Comparison of ENCODE assay signal across 19 cellular contexts in the genomic region with DNA sequence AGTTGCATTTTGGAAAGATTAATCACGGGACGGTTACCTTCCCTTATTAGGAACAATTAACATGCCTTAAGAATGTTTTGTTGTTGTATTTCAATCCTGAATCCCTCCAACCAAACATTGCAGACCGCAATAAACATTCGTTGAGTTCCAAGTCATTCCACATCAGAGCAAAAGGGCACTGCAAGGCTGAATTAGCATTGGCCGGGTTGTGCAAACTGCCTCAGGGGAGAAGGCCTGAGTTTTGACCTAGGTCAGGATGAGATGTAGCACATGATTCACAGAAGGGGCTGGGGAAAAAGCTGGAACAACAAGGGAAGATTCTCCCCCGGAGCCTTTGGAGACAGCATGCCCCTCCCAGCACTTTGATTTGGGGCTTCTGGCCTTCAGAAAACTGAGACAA.
A peak's percentile ranks its signal among the peaks of the same experiment; 100 is the strongest.
DNase-seq lines count a peak whose midpoint lies in the region; ATAC-seq, FAIRE-seq and TF ChIP-seq lines count a peak whose summit lies in the region.
"Had no signal": no experiment of that assay in that cellular context is flagged by ENCODE, and none has a peak within 500 bp of the region (broad histone marks: within the 10 kb centered on the region; RNA-seq: fewer than 3 reads in every experiment).

No MANE protein-coding gene starts in this region.

- no peak overlapping the region for H3K18ac ChIP-seq in H1 (ENCODE audit: extremely low read depth, low read length)

- TF ChIP-seq CTCF in H1 (IDR thresholded peaks at IDR 0.05; ENCODE audit: control extremely low read depth in 1 of 3, insufficient read depth in 1 of 3, low read depth in 1 of 3, low read length in 3 of 3) = no peak
- no peak for TF ChIP-seq CTCF in neural crest cell (conservative IDR thresholded peaks at IDR 0.05)

- no peaks in the 10 kb centered on the region for H3K79me1 ChIP-seq in H1 (ENCODE audit: low read depth, low read length)

- H3K9ac ChIP-seq in H1 (replicated peaks in 1 of 4; ENCODE audit: extremely low read depth in 1 of 4, low read depth in 3 of 4, low read length in 3 of 4) = no peak overlapping the region

- no peak overlapping the region for H3K4me3 ChIP-seq in H1 (ENCODE audit: extremely low read depth in 1 of 4, insufficient read depth in 2 of 4, low read depth in 3 of 4, low read length in 4 of 4)
- H3K4me3 ChIP-seq: lung had no signal

- no peak overlapping the region for H3K4me3 Mint-ChIP-seq in neural crest cell

- H4K8ac ChIP-seq in H1 (ENCODE audit: extremely low read depth, insufficient read depth, low read length) = no peak overlapping the region

- H3K14ac ChIP-seq in H1 (ENCODE audit: insufficient read length) = no peak overlapping the region

- POLR2A ChIA-PET in H1 (lab: Charles Lee; ENCODE audit: partially characterized antibody) = no interaction called here

- DNase-seq in COLO829 (ENCODE audit: low spot score) = peak; percentile 36
- DNase-seq in NCI-H226 = peak; percentile 31
- DNase-seq in H1 (ENCODE audit: low read depth in 1 of 2, low spot score in 2 of 2) = no peak
- peak; percentile 47 for DNase-seq in neural crest cell (ENCODE audit: low read depth, low spot score)
- DNase-seq in NCI-H510A (lab: John Stamatoyannopoulos, UW) = no peak
- DNase-seq in HT-29 (ENCODE audit: low spot score) = no peak
- DNase-seq: activated CD4-positive, alpha-beta T cell treated with anti-CD3 and anti-CD28 coated beads for 4 hours; AML-193; amygdala; DMS 273 treated with DMSO at 0.1 percent for 48 hours; Karpas-422; NCI-H146; NCI-H446; small intestine; T-helper 2 cell had no signal

- no peak overlapping the region for H3K27ac ChIP-seq in H1 (ENCODE audit: low read depth, low read length)
- H3K27ac ChIP-seq: neutrophil had no signal

- H3K79me2 ChIP-seq in H1 (ENCODE audit: control insufficient read depth in 1 of 2, insufficient read depth in 2 of 2, low read length in 2 of 2) = no peaks in the 10 kb centered on the region

- no peak for TF ChIP-seq POLR2A in H1 (IDR thresholded peaks at IDR 0.05; ENCODE audit: control extremely low read depth in 1 of 2, low read depth in 2 of 2, low read length in 2 of 2)

- H3K36me3 Mint-ChIP-seq in neural crest cell (ENCODE audit: low read depth) = no peaks in the 10 kb centered on the region

- H2AK5ac ChIP-seq in H1 (ENCODE audit: low read depth, low read length) = no peak overlapping the region

- H3K4me2 ChIP-seq in H1 (ENCODE audit: insufficient read depth in 1 of 2, low read depth in 2 of 2, low read length in 2 of 2) = no peak overlapping the region

- H3K9me3 Mint-ChIP-seq in neural crest cell = peaks cover 5% of the 10 kb centered on the region

- no peak for ATAC-seq in GM18858 (IDR thresholded peaks at IDR 0.05; ENCODE audit: unreplicated experiment)
- no peak for ATAC-seq in HG03469 (IDR thresholded peaks at IDR 0.05; ENCODE audit: unreplicated experiment)

- no peak overlapping the region for H4K91ac ChIP-seq in H1 (replicated peaks; ENCODE audit: insufficient read length, low read length)

- no peak overlapping the region for H3K56ac ChIP-seq in H1 (replicated peaks; ENCODE audit: insufficient read length, low read depth, low read length)

- H3K23me2 ChIP-seq in H1 (ENCODE audit: low read depth, low read length) = no peaks in the 10 kb centered on the region

- H2AFZ ChIP-seq in H1 (ENCODE audit: low read length) = peak overlapping the region; percentile 38; the same call in 1 of the 2 replicates

- no peaks in the 10 kb centered on the region for H3K27me3 Mint-ChIP-seq in neural crest cell (ENCODE audit: low read depth)

- H3K4ac ChIP-seq in H1 (replicated peaks; ENCODE audit: insufficient read length, low read depth, low read length) = no peak overlapping the region

- H2BK20ac ChIP-seq in H1 (ENCODE audit: low read length) = no peak overlapping the region

- H3K36me3 ChIP-seq in H1 (ENCODE audit: control insufficient read depth in 2 of 4, insufficient read depth in 4 of 4, low read length in 3 of 4) = no peaks in the 10 kb centered on the region
- H3K36me3 ChIP-seq: neutrophil had no signal

- no peak for FAIRE-seq in H1 (lab: Jason Lieb, UNC)
- FAIRE-seq: small intestine had no signal

- H3K9me3 ChIP-seq in H1 (ENCODE audit: insufficient read depth in 2 of 2, low read depth in 1 of 2, low read length in 1 of 2) = no peaks in the 10 kb centered on the region
- H3K9me3 ChIP-seq: neutrophil had no signal

- no peak overlapping the region for H2BK5ac ChIP-seq in H1 (ENCODE audit: low read depth, low read length)

- H2BK120ac ChIP-seq in H1 (replicated peaks; ENCODE audit: low read depth, low read length) = no peak overlapping the region

- H2BK15ac ChIP-seq in H1 (ENCODE audit: low read length) = no peak overlapping the region

- TF ChIP-seq EP300 in H1 (IDR thresholded peaks at IDR 0.05; ENCODE audit: borderline replicate concordance in 1 of 2, low read depth in 2 of 2, low read length in 2 of 2) = no peak

- H2BK12ac ChIP-seq in H1 (ENCODE audit: low read depth, low read length) = no peak overlapping the region

- H3K4me1 Mint-ChIP-seq in neural crest cell = peaks cover 41% of the 10 kb centered on the region

- 85% methylated on average over 6 of the region's 6 CpGs; no CpG with 5 or more reads in 1 of the 2 experiments for WGBS in H1 (ENCODE audit: extremely low coverage in 1 of 2, insufficient coverage in 1 of 2, insufficient read length in 1 of 2, insufficient replicate concordance in 2 of 2, low coverage in 1 of 2, low lambda C conversion rate in 2 of 2, missing lambda C conversion rate in 1 of 2), 2 experiments

- no peak overlapping the region for H3K27ac Mint-ChIP-seq in neural crest cell (ENCODE audit: unreplicated experiment)

- CTCF ChIA-PET in H1 (lab: Charles Lee; ENCODE audit: partially characterized antibody) = interaction anchor here (0.7 to 2.8 kb wide), 3 partner anchors 21 to 1011 kb away, joined by 3 to 13 read pairs (median 4); no protein-coding TSS in a partner anchor

- no peaks in the 10 kb centered on the region for H3K4me1 ChIP-seq in H1 (replicated peaks in 1 of 4; ENCODE audit: control insufficient read depth in 3 of 4, insufficient read depth in 4 of 4, low read length in 3 of 4)

- no peak overlapping the region for H3K23ac ChIP-seq in H1 (ENCODE audit: insufficient read length)

- no peaks in the 10 kb centered on the region for H4K20me1 ChIP-seq in H1 (replicated peaks in 1 of 2; ENCODE audit: control insufficient read depth in 1 of 2, insufficient read depth in 2 of 2, low read length in 2 of 2)

- H3K27me3 ChIP-seq in H1 (replicated peaks in 1 of 4; ENCODE audit: control insufficient read depth in 3 of 4, extremely low read depth in 1 of 4, insufficient read depth in 3 of 4, low read length in 3 of 4) = peaks cover 0 to 2% (median 0%) of the 10 kb centered on the region in 4 experiments; a peak in 1 of 7 replicates

- no peak overlapping the region for H4K5ac ChIP-seq in H1 (ENCODE audit: insufficient read length, low read depth, low read length)

- no peak for TF ChIP-seq RAD21 in H1 (IDR thresholded peaks at IDR 0.05 in 1 of 2, conservative IDR thresholded peaks at IDR 0.05 in 1 of 2; ENCODE audit: low read depth in 2 of 2, low read length in 2 of 2)

TF ChIP-seq in H1, 55 proteins besides CTCF, POLR2A, EP300 and RAD21:
- TF ChIP-seq RNF2 (IDR thresholded peaks at IDR 0.05; ENCODE audit: borderline replicate concordance, low read depth, low read length, missing control alignments, poor library complexity, severe bottlenecking) = no peak
- no peak for TF ChIP-seq TBP (IDR thresholded peaks at IDR 0.05; ENCODE audit: low read depth, low read length)
- TF ChIP-seq BCL11A (IDR thresholded peaks at IDR 0.05; ENCODE audit: low read depth in 2 of 2, low read length in 2 of 2) = no peak
- TF ChIP-seq SP1 (IDR thresholded peaks at IDR 0.05; ENCODE audit: low read depth, low read length) = no peak
- no peak for TF ChIP-seq BRCA1 (IDR thresholded peaks at IDR 0.05; ENCODE audit: low read depth, low read length)
- TF ChIP-seq SIX5 (IDR thresholded peaks at IDR 0.05; ENCODE audit: low read depth, low read length) = no peak
- TF ChIP-seq BACH1 (IDR thresholded peaks at IDR 0.05; ENCODE audit: low read length) = no peak

Comparison
In these comparisons a context has a peak if more than half of its experiments do, and no peak if none do; other contexts are left out.
1. DNase-seq: peak in COLO829 (single experiment), NCI-H226 (single experiment) and neural crest cell (single experiment); none in H1 (0 of 2), NCI-H510A (single experiment) and HT-29 (single experiment).